8 cellular contexts compared by ENCODE assay signal in the genomic region with DNA sequence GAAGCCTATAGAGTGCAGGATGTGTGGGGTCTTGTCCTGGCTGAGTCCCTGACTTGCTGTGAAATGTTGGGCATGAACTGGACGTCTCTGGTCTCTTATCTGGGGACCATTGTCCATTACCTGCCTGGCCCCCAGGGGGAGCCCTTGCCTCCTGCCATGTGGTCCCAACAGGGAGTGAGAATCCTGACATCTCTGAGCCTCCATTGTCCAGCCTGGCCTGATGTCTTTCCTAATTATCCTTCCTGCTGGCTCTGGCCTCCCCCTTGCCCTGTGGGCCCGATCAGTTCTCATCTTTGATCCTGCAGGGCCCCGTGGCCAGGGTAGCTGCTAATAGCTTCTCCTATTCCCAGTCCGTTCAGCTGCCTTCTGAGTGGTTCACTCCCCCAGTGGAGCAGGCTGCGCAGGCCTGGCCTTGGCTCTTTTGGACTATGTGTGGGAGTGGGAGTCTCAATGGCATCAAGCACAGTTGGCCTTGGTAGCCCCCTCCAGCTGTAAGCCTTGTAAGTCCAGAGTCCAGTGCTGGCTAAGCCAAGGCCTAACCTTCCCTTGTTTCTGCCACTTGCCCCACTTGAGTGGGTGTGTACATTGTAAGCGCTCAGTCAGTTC.
DNase-seq lines count a peak whose midpoint lies in the region; ATAC-seq and TF ChIP-seq lines count a peak whose summit lies in the region.

No MANE protein-coding gene starts in this region.

- 14 to 31% (median 21%) methylated on average over 6 of the region's 6 CpGs for WGBS in ovary, 3 donors

- peaks cover 0 to 11% of the 10 kb centered on the region in 2 donors for H3K27me3 Mint-ChIP-seq in CD8-positive, alpha-beta memory T cell

- no peak overlapping the region for H3K4me3 Mint-ChIP-seq in CD8-positive, alpha-beta memory T cell

- no peak for TF ChIP-seq EP300 in ovary (IDR thresholded peaks at IDR 0.05)

- H3K4me3 ChIP-seq in CD8-positive, alpha-beta memory T cell (ENCODE audit: low read length), result no peak overlapping the region
- no peak overlapping the region for H3K4me3 ChIP-seq in ovary

- no peaks in the 10 kb centered on the region for H3K36me3 ChIP-seq in CD8-positive, alpha-beta memory T cell (ENCODE audit: insufficient read depth, low read length)
- no peaks in the 10 kb centered on the region for H3K36me3 ChIP-seq in ovary

- no peaks in the 10 kb centered on the region for H3K36me3 Mint-ChIP-seq in CD8-positive, alpha-beta memory T cell

- no peak for TF ChIP-seq POLR2A in ovary (IDR thresholded peaks at IDR 0.05)

- H3K27ac ChIP-seq in CD8-positive, alpha-beta memory T cell (ENCODE audit: low read depth, low read length), result no peak overlapping the region
- H3K27ac ChIP-seq in ovary, result no peak overlapping the region

- DNase-seq in CD8-positive, alpha-beta memory T cell, result peak; percentile 29 to 70 (median 45)
- peak; percentile 8 to 44 for DNase-seq in activated CD8-positive, alpha-beta memory T cell treated with anti-CD3 and anti-CD28 coated beads for 1 hour (ENCODE audit: extremely low read depth in 1 of 2, low read depth in 1 of 2)
- peak; percentile 21 to 58 (median 37) for DNase-seq in ovary

- H3K9me3 Mint-ChIP-seq in CD8-positive, alpha-beta memory T cell, result no peaks in the 10 kb centered on the region

- H3K27me3 ChIP-seq in CD8-positive, alpha-beta memory T cell (ENCODE audit: insufficient read depth, low read length, poor library complexity, severe bottlenecking), result no peaks in the 10 kb centered on the region
- no peaks in the 10 kb centered on the region for H3K27me3 ChIP-seq in ovary

- POLR2A ChIA-PET in CD8-positive, alpha-beta memory T cell (lab: Charles Lee), result interaction anchor here (0.5 kb wide), 1 partner anchor 669 kb away, joined by 7 read pairs; no protein-coding TSS in a partner anchor

- ATAC-seq in esophagus mucosa (peak; percentile 63), HG03457 (IDR thresholded peaks at IDR 0.05; ENCODE audit: unreplicated experiment) (no peak), GM21423 (IDR thresholded peaks at IDR 0.05; ENCODE audit: unreplicated experiment) (no peak), HG02571 (IDR thresholded peaks at IDR 0.05; ENCODE audit: unreplicated experiment) (no peak)

- TF ChIP-seq CTCF in LNCAP (IDR thresholded peaks at IDR 0.05), result peak; percentile 47
- TF ChIP-seq CTCF in ovary (IDR thresholded peaks at IDR 0.05), result no peak

- CTCF ChIA-PET in CD8-positive, alpha-beta memory T cell (lab: Charles Lee), result interaction anchor here (0.7 to 4.5 kb wide), 16 partner anchors 10 to 461 kb away, joined by 3 to 45 read pairs (median 3); no protein-coding TSS in a partner anchor

- no peaks in the 10 kb centered on the region for H3K9me3 ChIP-seq in CD8-positive, alpha-beta memory T cell (ENCODE audit: low read length)
- H3K9me3 ChIP-seq in ovary, result no peaks in the 10 kb centered on the region

- H3K4me1 Mint-ChIP-seq in CD8-positive, alpha-beta memory T cell, result peaks cover 0 to 15% (median 0%) of the 10 kb centered on the region in 3 donors

- intact Hi-C loops in ovary (cut with DNase I), result no loop called here

- H3K4me1 ChIP-seq in CD8-positive, alpha-beta memory T cell (ENCODE audit: insufficient read depth, low read length), result no peaks in the 10 kb centered on the region
- peaks cover 7% of the 10 kb centered on the region for H3K4me1 ChIP-seq in ovary (ENCODE audit: insufficient read depth)

- H3K27ac Mint-ChIP-seq in CD8-positive, alpha-beta memory T cell, result no peak overlapping the region
